ENCODE assay signal across 2 cellular contexts in genomic region chr1:167764458-167765330, GRCh38.
TF ChIP-seq lines count a peak whose summit lies in the region.

No MANE protein-coding gene starts in this region.

TF ChIP-seq in SK-N-SH treated with all-trans-retinoic acid at 6 μM for 48 hours, 23 proteins besides CTCF, POLR2A, EP300 and RAD21 (continued from another document):
- TF ChIP-seq CSRNP3 (CRISPR knock-in tag; IDR thresholded peaks at IDR 0.05) (no peak), ZNF8 (CRISPR knock-in tag; IDR thresholded peaks at IDR 0.05) (peak; percentile 86), TSHZ2 (CRISPR knock-in tag; IDR thresholded peaks at IDR 0.05) (no peak)

TF ChIP-seq in SK-N-SH, 30 proteins besides CTCF, POLR2A, EP300 and RAD21 (continued from another document):
- no peak for TF ChIP-seq ZBTB33 (IDR thresholded peaks at IDR 0.05; ENCODE audit: borderline replicate concordance, low read depth)
- no peak for TF ChIP-seq RCOR1 (IDR thresholded peaks at IDR 0.05; ENCODE audit: low read length)
- TF ChIP-seq RXRA (IDR thresholded peaks at IDR 0.05; ENCODE audit: borderline replicate concordance, low read depth): no peak
- no peak for TF ChIP-seq NFIC (IDR thresholded peaks at IDR 0.05; ENCODE audit: borderline replicate concordance)
- TF ChIP-seq ELF1 (IDR thresholded peaks at IDR 0.05): no peak
